In the genomic region with DNA sequence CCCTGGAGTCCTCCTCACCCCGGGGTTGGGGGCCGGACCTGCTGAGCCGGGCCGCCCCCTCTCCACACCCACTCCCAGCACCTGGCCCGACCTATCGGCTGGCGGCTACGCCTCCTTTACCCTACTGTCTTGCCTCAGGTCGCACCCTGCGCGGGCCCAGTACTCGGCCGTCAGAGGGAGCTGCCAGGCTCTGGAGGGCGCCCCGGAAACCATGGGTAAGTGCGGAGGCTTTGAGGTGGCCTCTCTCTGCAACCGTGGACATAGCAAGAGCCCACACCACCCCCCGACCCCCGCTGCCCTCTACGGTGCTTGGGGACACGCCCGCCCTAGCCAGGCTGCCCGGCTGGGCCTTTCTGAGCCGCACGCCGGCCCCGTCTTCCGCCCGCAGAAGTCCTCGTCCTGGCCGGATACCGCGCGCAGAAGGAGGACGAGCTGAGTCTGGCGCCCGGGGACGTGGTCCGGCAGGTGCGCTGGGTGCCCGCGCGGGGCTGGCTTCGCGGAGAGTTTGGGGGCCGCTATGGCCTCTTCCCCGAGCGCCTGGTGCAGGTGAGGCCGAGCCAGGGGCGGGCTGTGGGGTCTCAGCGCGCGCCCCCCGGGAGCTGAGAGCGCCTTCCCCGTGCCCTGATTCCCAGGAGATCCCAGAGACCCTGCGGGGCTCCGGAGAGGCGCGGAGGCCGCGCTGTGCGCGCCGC, we compare ENCODE assay signal across 1 cellular context.
TF ChIP-seq lines count a peak whose summit lies in the region.

Gene SH3D21, plus strand, starts transcription at position 159 of the 692 bp plus-strand sequence. Its CDS starts 53 bp downstream, at position 212.

TF ChIP-seq in HepG2, 621 proteins besides CTCF, POLR2A, EP300 and RAD21 (continued from another document and continues in another):
- TF ChIP-seq, protein P1, sequence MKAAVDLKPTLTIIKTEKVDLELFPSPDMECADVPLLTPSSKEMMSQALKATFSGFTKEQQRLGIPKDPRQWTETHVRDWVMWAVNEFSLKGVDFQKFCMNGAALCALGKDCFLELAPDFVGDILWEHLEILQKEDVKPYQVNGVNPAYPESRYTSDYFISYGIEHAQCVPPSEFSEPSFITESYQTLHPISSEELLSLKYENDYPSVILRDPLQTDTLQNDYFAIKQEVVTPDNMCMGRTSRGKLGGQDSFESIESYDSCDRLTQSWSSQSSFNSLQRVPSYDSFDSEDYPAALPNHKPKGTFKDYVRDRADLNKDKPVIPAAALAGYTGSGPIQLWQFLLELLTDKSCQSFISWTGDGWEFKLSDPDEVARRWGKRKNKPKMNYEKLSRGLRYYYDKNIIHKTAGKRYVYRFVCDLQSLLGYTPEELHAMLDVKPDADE (CRISPR knock-in tag; IDR thresholded peaks at IDR 0.05): 0 out of 2 replicates have a peak, but pooled peaks have one; percentile 13
- TF ChIP-seq, protein P2, sequence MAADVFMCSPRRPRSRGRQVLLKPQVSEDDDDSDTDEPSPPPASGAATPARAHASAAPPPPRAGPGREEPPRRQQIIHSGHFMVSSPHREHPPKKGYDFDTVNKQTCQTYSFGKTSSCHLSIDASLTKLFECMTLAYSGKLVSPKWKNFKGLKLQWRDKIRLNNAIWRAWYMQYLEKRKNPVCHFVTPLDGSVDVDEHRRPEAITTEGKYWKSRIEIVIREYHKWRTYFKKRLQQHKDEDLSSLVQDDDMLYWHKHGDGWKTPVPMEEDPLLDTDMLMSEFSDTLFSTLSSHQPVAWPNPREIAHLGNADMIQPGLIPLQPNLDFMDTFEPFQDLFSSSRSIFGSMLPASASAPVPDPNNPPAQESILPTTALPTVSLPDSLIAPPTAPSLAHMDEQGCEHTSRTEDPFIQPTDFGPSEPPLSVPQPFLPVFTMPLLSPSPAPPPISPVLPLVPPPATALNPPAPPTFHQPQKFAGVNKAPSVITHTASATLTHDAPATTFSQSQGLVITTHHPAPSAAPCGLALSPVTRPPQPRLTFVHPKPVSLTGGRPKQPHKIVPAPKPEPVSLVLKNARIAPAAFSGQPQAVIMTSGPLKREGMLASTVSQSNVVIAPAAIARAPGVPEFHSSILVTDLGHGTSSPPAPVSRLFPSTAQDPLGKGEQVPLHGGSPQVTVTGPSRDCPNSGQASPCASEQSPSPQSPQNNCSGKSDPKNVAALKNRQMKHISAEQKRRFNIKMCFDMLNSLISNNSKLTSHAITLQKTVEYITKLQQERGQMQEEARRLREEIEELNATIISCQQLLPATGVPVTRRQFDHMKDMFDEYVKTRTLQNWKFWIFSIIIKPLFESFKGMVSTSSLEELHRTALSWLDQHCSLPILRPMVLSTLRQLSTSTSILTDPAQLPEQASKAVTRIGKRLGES (CRISPR knock-in tag; IDR thresholded peaks at IDR 0.05; ENCODE audit: borderline replicate concordance): no peak
- TF ChIP-seq ASH2L (IDR thresholded peaks at IDR 0.05; ENCODE audit: insufficient read length, low read depth, low read length) (peak; percentile 62), GABPB1 (CRISPR knock-in tag; IDR thresholded peaks at IDR 0.05) (peak; percentile 60; the same call in 1 of the 2 replicates), ZNF264 (CRISPR knock-in tag; IDR thresholded peaks at IDR 0.05) (peak; percentile 62; the same call in 1 of the 2 replicates), ZNF33A (CRISPR knock-in tag; IDR thresholded peaks at IDR 0.05; ENCODE audit: borderline replicate concordance) (no peak), ZNF615 (CRISPR knock-in tag; IDR thresholded peaks at IDR 0.05; ENCODE audit: borderline replicate concordance) (no peak), ZNF124 (CRISPR knock-in tag; IDR thresholded peaks at IDR 0.05) (no peak), ZNF10 (CRISPR knock-in tag; IDR thresholded peaks at IDR 0.05; ENCODE audit: borderline replicate concordance, low read depth) (no peak), BATF2 (CRISPR knock-in tag; IDR thresholded peaks at IDR 0.05) (no peak), ZC3H4 (CRISPR knock-in tag; IDR thresholded peaks at IDR 0.05; ENCODE audit: borderline replicate concordance) (no peak), HNF1A (IDR thresholded peaks at IDR 0.05; ENCODE audit: low read depth) (no peak), HNF1A (CRISPR knock-in tag; IDR thresholded peaks at IDR 0.05; ENCODE audit: borderline replicate concordance) (no peak), REXO4 (CRISPR knock-in tag; IDR thresholded peaks at IDR 0.05; ENCODE audit: borderline replicate concordance) (no peak), HNF4G (IDR thresholded peaks at IDR 0.05; ENCODE audit: borderline replicate concordance, low read depth, low read length) (no peak), HNF4G (CRISPR knock-in tag; IDR thresholded peaks at IDR 0.05; ENCODE audit: borderline replicate concordance, low read depth) (no peak; the same call in 1 of the 2 replicates), NFKB2 (CRISPR knock-in tag; IDR thresholded peaks at IDR 0.05; ENCODE audit: borderline replicate concordance) (no peak; the same call in 1 of the 2 replicates), HIVEP1 (CRISPR knock-in tag; IDR thresholded peaks at IDR 0.05) (no peak), TFE3 (CRISPR knock-in tag; IDR thresholded peaks at IDR 0.05) (no peak), ZBTB4 (CRISPR knock-in tag; IDR thresholded peaks at IDR 0.05; ENCODE audit: borderline replicate concordance) (no peak), MIER2 (CRISPR knock-in tag; IDR thresholded peaks at IDR 0.05) (no peak), TRAFD1 (CRISPR knock-in tag; IDR thresholded peaks at IDR 0.05; ENCODE audit: borderline replicate concordance) (no peak), ZNF263 (CRISPR knock-in tag; IDR thresholded peaks at IDR 0.05) (peak; percentile 56), TCF7L2 (IDR thresholded peaks at IDR 0.05; ENCODE audit: low read depth, low read length) (no peak), ZNF577 (CRISPR knock-in tag; IDR thresholded peaks at IDR 0.05; ENCODE audit: borderline replicate concordance, low read depth) (no peak), ZBTB44 (CRISPR knock-in tag; IDR thresholded peaks at IDR 0.05) (no peak), NR2F6 (IDR thresholded peaks at IDR 0.05) (no peak), NR2F6 (CRISPR knock-in tag; IDR thresholded peaks at IDR 0.05) (no peak; the same call in 1 of the 2 replicates), ZBTB7A (CRISPR knock-in tag; IDR thresholded peaks at IDR 0.05) (no peak), ZNF766 (CRISPR knock-in tag; IDR thresholded peaks at IDR 0.05; ENCODE audit: borderline replicate concordance) (peak; percentile 90; the same call in 1 of the 2 replicates), POLR2G (IDR thresholded peaks at IDR 0.05; ENCODE audit: low read depth, low read length) (peak; percentile 58; the same call in 1 of the 2 replicates), ZNF629 (CRISPR knock-in tag; conservative IDR thresholded peaks at IDR 0.05) (no peak; the same call in 1 of the 2 replicates)
- TF ChIP-seq, protein P3, sequence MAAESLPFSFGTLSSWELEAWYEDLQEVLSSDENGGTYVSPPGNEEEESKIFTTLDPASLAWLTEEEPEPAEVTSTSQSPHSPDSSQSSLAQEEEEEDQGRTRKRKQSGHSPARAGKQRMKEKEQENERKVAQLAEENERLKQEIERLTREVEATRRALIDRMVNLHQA (CRISPR knock-in tag; IDR thresholded peaks at IDR 0.05): no peak
- TF ChIP-seq, protein P4, sequence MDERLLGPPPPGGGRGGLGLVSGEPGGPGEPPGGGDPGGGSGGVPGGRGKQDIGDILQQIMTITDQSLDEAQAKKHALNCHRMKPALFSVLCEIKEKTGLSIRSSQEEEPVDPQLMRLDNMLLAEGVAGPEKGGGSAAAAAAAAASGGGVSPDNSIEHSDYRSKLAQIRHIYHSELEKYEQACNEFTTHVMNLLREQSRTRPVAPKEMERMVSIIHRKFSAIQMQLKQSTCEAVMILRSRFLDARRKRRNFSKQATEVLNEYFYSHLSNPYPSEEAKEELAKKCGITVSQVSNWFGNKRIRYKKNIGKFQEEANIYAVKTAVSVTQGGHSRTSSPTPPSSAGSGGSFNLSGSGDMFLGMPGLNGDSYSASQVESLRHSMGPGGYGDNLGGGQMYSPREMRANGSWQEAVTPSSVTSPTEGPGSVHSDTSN (CRISPR knock-in tag; IDR thresholded peaks at IDR 0.05): no peak
